ENCODE assay signal across 19 cellular contexts in the genomic region with DNA sequence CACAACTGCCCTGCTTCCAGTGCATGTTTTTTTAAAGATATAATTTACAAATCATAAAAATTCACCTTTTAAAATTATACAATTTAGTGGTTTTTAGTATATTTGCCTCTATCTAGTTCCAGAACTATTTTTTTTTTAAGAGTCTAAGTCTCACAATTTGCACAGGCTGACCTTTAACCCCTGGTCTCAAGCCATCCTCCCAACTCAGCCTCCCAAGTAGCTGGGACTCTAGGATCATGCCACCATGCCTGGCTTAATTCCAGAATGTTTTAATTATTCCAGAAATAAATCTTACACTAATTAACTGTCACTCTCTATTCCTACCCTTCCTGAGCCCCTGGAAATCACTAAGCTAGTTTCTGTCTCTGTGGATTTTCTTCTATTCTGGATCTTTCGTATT. TPM values are rescaled to one million over a fixed set of nuclear protein-coding genes. Genes with fewer than 3 reads are reported as not detected.
DNase-seq lines count a peak whose midpoint lies in the region; ATAC-seq and TF ChIP-seq lines count a peak whose summit lies in the region.
"Had no signal": no experiment of that assay in that cellular context is flagged by ENCODE, and none has a peak within 500 bp of the region (broad histone marks: within the 10 kb centered on the region; RNA-seq: fewer than 3 reads in every experiment).

No MANE protein-coding gene starts in this region.

- H3K36me3 Mint-ChIP-seq in stimulated activated naive CD8-positive, alpha-beta T cell treated with anti-CD3 and anti-CD28 coated beads, Interleukin-15, Interleukin-2, amounts not matched to agents 100 ng/mL and 50 ng/mL, for 24 hours (ENCODE audit: low read depth), result peaks cover 10% of the 10 kb centered on the region
- H3K36me3 Mint-ChIP-seq in activated naive CD8-positive, alpha-beta T cell treated with anti-CD3 and anti-CD28 coated beads for 36 hours, result peaks cover 13% of the 10 kb centered on the region
- H3K36me3 Mint-ChIP-seq in mesothelial cell of epicardium, result no peaks in the 10 kb centered on the region
- H3K36me3 Mint-ChIP-seq: naive B cell had no signal

- no peaks in the 10 kb centered on the region for H3K9me3 Mint-ChIP-seq in stimulated activated naive CD8-positive, alpha-beta T cell treated with anti-CD3 and anti-CD28 coated beads, Interleukin-15, Interleukin-2, amounts not matched to agents 100 ng/mL and 50 ng/mL, for 24 hours
- no peaks in the 10 kb centered on the region for H3K9me3 Mint-ChIP-seq in stimulated activated naive CD8-positive, alpha-beta T cell treated with anti-CD3 and anti-CD28 coated beads, Interleukin-15, amount 100 ng/mL, for 72 hours
- no peaks in the 10 kb centered on the region for H3K9me3 Mint-ChIP-seq in activated naive CD8-positive, alpha-beta T cell treated with anti-CD3 and anti-CD28 coated beads for 36 hours
- H3K9me3 Mint-ChIP-seq in mesothelial cell of epicardium, result no peaks in the 10 kb centered on the region
- H3K9me3 Mint-ChIP-seq: naive B cell had no signal

- no peak for DNase-seq in stimulated activated naive CD8-positive, alpha-beta T cell treated with anti-CD3 and anti-CD28 coated beads, Interleukin-15, amount 100 ng/mL, for 72 hours
- no peak for DNase-seq in activated naive CD8-positive, alpha-beta T cell treated with anti-CD3 and anti-CD28 coated beads for 36 hours
- DNase-seq in mesothelial cell of epicardium (ENCODE audit: low spot score in 2 of 2, unreplicated experiment in 2 of 2) (no peak), SIG-M5 (lab: John Stamatoyannopoulos, UW) (no peak), NCI-H2081 (lab: John Stamatoyannopoulos, UW) (no peak)
- DNase-seq: activated effector memory CD4-positive, alpha-beta T cell treated with anti-CD3 and anti-CD28 coated beads, Interleukin-2, amount 50 U/mL, for 16 hours; amygdala; GF-D8; HCEC 1CT; MV-4-11; naive B cell; NCI-H187; NCI-H774; pancreas; stimulated activated CD4-positive, alpha-beta T cell treated with anti-CD3 and anti-CD28 coated beads, Interleukin-12 subunit alpha, Interleukin-12 subunit beta, amount 100 ng/mL, for 4 hours; stimulated activated CD4-positive, alpha-beta T cell treated with anti-CD3 and anti-CD28 coated beads, Interleukin-4, amount 100 ng/mL, for 4 hours had no signal

- no peaks in the 10 kb centered on the region for H3K27me3 Mint-ChIP-seq in stimulated activated naive CD8-positive, alpha-beta T cell treated with anti-CD3 and anti-CD28 coated beads, Interleukin-15, Interleukin-2, amounts not matched to agents 100 ng/mL and 50 ng/mL, for 24 hours
- no peaks in the 10 kb centered on the region for H3K27me3 Mint-ChIP-seq in stimulated activated naive CD8-positive, alpha-beta T cell treated with anti-CD3 and anti-CD28 coated beads, Interleukin-15, amount 100 ng/mL, for 72 hours
- H3K27me3 Mint-ChIP-seq in activated naive CD8-positive, alpha-beta T cell treated with anti-CD3 and anti-CD28 coated beads for 36 hours, result no peaks in the 10 kb centered on the region
- H3K27me3 Mint-ChIP-seq in mesothelial cell of epicardium (ENCODE audit: low read depth), result no peaks in the 10 kb centered on the region
- H3K27me3 Mint-ChIP-seq: naive B cell had no signal

- no peak for TF ChIP-seq CTCF in mesothelial cell of epicardium (IDR thresholded peaks at IDR 0.05; ENCODE audit: unreplicated experiment)

- peaks cover 46% of the 10 kb centered on the region for H3K4me1 Mint-ChIP-seq in stimulated activated naive CD8-positive, alpha-beta T cell treated with anti-CD3 and anti-CD28 coated beads, Interleukin-15, Interleukin-2, amounts not matched to agents 100 ng/mL and 50 ng/mL, for 24 hours (ENCODE audit: low read depth)
- H3K4me1 Mint-ChIP-seq in stimulated activated naive CD8-positive, alpha-beta T cell treated with anti-CD3 and anti-CD28 coated beads, Interleukin-15, amount 100 ng/mL, for 72 hours, result peaks cover 51% of the 10 kb centered on the region
- H3K4me1 Mint-ChIP-seq in activated naive CD8-positive, alpha-beta T cell treated with anti-CD3 and anti-CD28 coated beads for 36 hours, result peaks cover 36% of the 10 kb centered on the region
- H3K4me1 Mint-ChIP-seq in mesothelial cell of epicardium, result peaks cover 32% of the 10 kb centered on the region

- no peak for ATAC-seq in stimulated activated naive CD8-positive, alpha-beta T cell treated with anti-CD3 and anti-CD28 coated beads, Interleukin-15, amount 100 ng/mL, for 72 hours
- ATAC-seq in HG02884 (IDR thresholded peaks at IDR 0.05; ENCODE audit: unreplicated experiment), result no peak
- ATAC-seq: pancreas had no signal

- H3K4me3 Mint-ChIP-seq in stimulated activated naive CD8-positive, alpha-beta T cell treated with anti-CD3 and anti-CD28 coated beads, Interleukin-15, Interleukin-2, amounts not matched to agents 100 ng/mL and 50 ng/mL, for 24 hours, result peak overlapping the region; percentile 100
- H3K4me3 Mint-ChIP-seq in stimulated activated naive CD8-positive, alpha-beta T cell treated with anti-CD3 and anti-CD28 coated beads, Interleukin-15, amount 100 ng/mL, for 72 hours, result no peak overlapping the region
- no peak overlapping the region for H3K4me3 Mint-ChIP-seq in activated naive CD8-positive, alpha-beta T cell treated with anti-CD3 and anti-CD28 coated beads for 36 hours
- no peak overlapping the region for H3K4me3 Mint-ChIP-seq in mesothelial cell of epicardium

- H3K27ac Mint-ChIP-seq in stimulated activated naive CD8-positive, alpha-beta T cell treated with anti-CD3 and anti-CD28 coated beads, Interleukin-15, Interleukin-2, amounts not matched to agents 100 ng/mL and 50 ng/mL, for 24 hours, result no peak overlapping the region
- no peak overlapping the region for H3K27ac Mint-ChIP-seq in stimulated activated naive CD8-positive, alpha-beta T cell treated with anti-CD3 and anti-CD28 coated beads, Interleukin-15, amount 100 ng/mL, for 72 hours
- peak overlapping the region; percentile 29 for H3K27ac Mint-ChIP-seq in activated naive CD8-positive, alpha-beta T cell treated with anti-CD3 and anti-CD28 coated beads for 36 hours
- H3K27ac Mint-ChIP-seq in mesothelial cell of epicardium, result peak overlapping the region; percentile 92

RNA-seq across cellular contexts. Expression of a gene that starts 1.4 kb away (rescaled TPM):
- 100 to 1,000 TPM; 141 to 150 TPM for total RNA-seq in activated naive CD8-positive, alpha-beta T cell treated with anti-CD3 and anti-CD28 coated beads for 36 hours
- 139 to 144 TPM (median 140 TPM) in 3 replicates for total RNA-seq in mesothelial cell of epicardium

RNA-seq across cellular contexts. Expression of a gene that starts 5.1 kb away (rescaled TPM):
- total RNA-seq in activated naive CD8-positive, alpha-beta T cell treated with anti-CD3 and anti-CD28 coated beads for 36 hours, result 10 to 100 TPM; 22.2 to 24.1 TPM
- total RNA-seq in mesothelial cell of epicardium, result 22.3 to 24.1 TPM (median 23.7 TPM) in 3 replicates

RNA-seq across cellular contexts. Expression of a gene that starts 36.6 kb away (rescaled TPM):
- 1 to 10 TPM; 2.9 to 3.0 TPM for total RNA-seq in activated naive CD8-positive, alpha-beta T cell treated with anti-CD3 and anti-CD28 coated beads for 36 hours
- total RNA-seq in mesothelial cell of epicardium, result 138 to 148 TPM (median 139 TPM) in 3 replicates

RNA-seq across cellular contexts. Expression of a gene that starts 39.8 kb away (rescaled TPM):
- total RNA-seq in activated naive CD8-positive, alpha-beta T cell treated with anti-CD3 and anti-CD28 coated beads for 36 hours, result 10 to 100 TPM; 14.2 to 14.7 TPM
- total RNA-seq in mesothelial cell of epicardium, result 46.1 to 48.0 TPM (median 46.7 TPM) in 3 replicates

RNA-seq across cellular contexts. Expression of a gene that starts 43.5 kb away (rescaled TPM):
- under 1 TPM; 0.42 to 0.62 TPM for total RNA-seq in activated naive CD8-positive, alpha-beta T cell treated with anti-CD3 and anti-CD28 coated beads for 36 hours
- 1.1 TPM in 3 replicates for total RNA-seq in mesothelial cell of epicardium
- total RNA-seq: HT-29 had no signal

Comparison
In these comparisons a context has a peak if more than half of its experiments do, and no peak if none do; other contexts are left out.
1. H3K27ac Mint-ChIP-seq: peak in activated naive CD8-positive, alpha-beta T cell treated with anti-CD3 and anti-CD28 coated beads for 36 hours (single experiment) and mesothelial cell of epicardium (single experiment); none in stimulated activated naive CD8-positive, alpha-beta T cell treated with anti-CD3 and anti-CD28 coated beads, Interleukin-15, Interleukin-2, amounts not matched to agents 100 ng/mL and 50 ng/mL, for 24 hours (single experiment) and stimulated activated naive CD8-positive, alpha-beta T cell treated with anti-CD3 and anti-CD28 coated beads, Interleukin-15, amount 100 ng/mL, for 72 hours (0 of 2).
2. RNA of a gene that starts 36.6 kb away (total RNA-seq): 138 to 148 TPM in mesothelial cell of epicardium; 2.9 to 3.0 TPM in activated naive CD8-positive, alpha-beta T cell treated with anti-CD3 and anti-CD28 coated beads for 36 hours; every median in the first group is over 10 times any median in the second.